1 cellular context compared by ENCODE assay signal in genomic region chr22:22297790-22298653, GRCh38.
TF ChIP-seq lines count a peak whose summit lies in the region.

No MANE protein-coding gene starts in this region.

TF ChIP-seq in K562, 482 proteins besides CTCF, POLR2A, EP300 and RAD21 (continued from another document and continues in another):
- peak; percentile 92 for TF ChIP-seq ARID4B (CRISPR knock-in tag; IDR thresholded peaks at IDR 0.05)
- TF ChIP-seq ZFP30 (CRISPR knock-in tag; IDR thresholded peaks at IDR 0.05; ENCODE audit: borderline replicate concordance), result 0 out of 2 replicates have a peak, but pooled peaks have one; percentile 4
- TF ChIP-seq FIP1L1 (IDR thresholded peaks at IDR 0.05; ENCODE audit: low read depth, low read length, poor library complexity, severe bottlenecking), result peak; percentile 37
- peak; percentile 100 for TF ChIP-seq CXXC5 (CRISPR knock-in tag; IDR thresholded peaks at IDR 0.05)
- 0 out of 2 replicates have a peak, but pooled peaks have one; percentile 47 for TF ChIP-seq SLC30A9 (CRISPR knock-in tag; IDR thresholded peaks at IDR 0.05)
- TF ChIP-seq ZNF780A (CRISPR knock-in tag; IDR thresholded peaks at IDR 0.05), result 0 out of 2 replicates have a peak, but pooled peaks have one; percentile 12
- TF ChIP-seq ATF7 (IDR thresholded peaks at IDR 0.05), result peak; percentile 80
- peak; percentile 61; the same call in 1 of the 2 replicates for TF ChIP-seq KLF1 (tag; IDR thresholded peaks at IDR 0.05)
- TF ChIP-seq BCOR (IDR thresholded peaks at IDR 0.05), result peak; percentile 75
- TF ChIP-seq ZNF76 (CRISPR knock-in tag; IDR thresholded peaks at IDR 0.05; ENCODE audit: borderline replicate concordance), result peak; percentile 46; the same call in 1 of the 2 replicates
- peak; percentile 98 for TF ChIP-seq HDAC2 (IDR thresholded peaks at IDR 0.05)
- peak; percentile 42; the same call in 1 of the 2 replicates for TF ChIP-seq ZNF79 (CRISPR knock-in tag; IDR thresholded peaks at IDR 0.05; ENCODE audit: low read depth)
- peak; percentile 88 for TF ChIP-seq RB1 (IDR thresholded peaks at IDR 0.05; ENCODE audit: low read depth)
- peak; percentile 30; the same call in 1 of the 2 replicates for TF ChIP-seq ERF (CRISPR knock-in tag; IDR thresholded peaks at IDR 0.05)
- peak in 1 of 2 experiments; percentile 59; a peak in 1 of 4 replicates for TF ChIP-seq NONO (IDR thresholded peaks at IDR 0.05; ENCODE audit: low read depth in 2 of 2, low read length in 1 of 2)
- peak in 2 of 3 experiments; percentile 75 to 93; a peak in 4 of 6 replicates for TF ChIP-seq ZBTB11 (CRISPR knock-in tag; IDR thresholded peaks at IDR 0.05)
- TF ChIP-seq HDAC1 (IDR thresholded peaks at IDR 0.05), result peak in 1 of 2 experiments; percentile 74; a peak in 2 of 4 replicates
- peak; percentile 22 to 62; a peak in 2 of 4 replicates for TF ChIP-seq RCOR1 (IDR thresholded peaks at IDR 0.05; ENCODE audit: borderline replicate concordance in 1 of 2, low read depth in 2 of 2, low read length in 2 of 2)
- peak; percentile 34; the same call in 1 of the 2 replicates for TF ChIP-seq NBN (IDR thresholded peaks at IDR 0.05; ENCODE audit: low read depth)
- peak; percentile 47 for TF ChIP-seq RBBP5 (IDR thresholded peaks at IDR 0.05; ENCODE audit: borderline replicate concordance, insufficient read depth, low read length, poor library complexity, severe bottlenecking)
- TF ChIP-seq UBTF (IDR thresholded peaks at IDR 0.05; ENCODE audit: borderline replicate concordance in 1 of 2, low read depth in 2 of 2, low read length in 2 of 2), result 0 out of 4 replicates have a peak, but pooled peaks of 1 of the 2 experiments have one; percentile 31
- peak; percentile 65; the same call in 1 of the 2 replicates for TF ChIP-seq ZNF764 (CRISPR knock-in tag; IDR thresholded peaks at IDR 0.05; ENCODE audit: low read depth)
- 0 out of 2 replicates have a peak, but pooled peaks have one; percentile 67 for TF ChIP-seq ZNF41 (CRISPR knock-in tag; conservative IDR thresholded peaks at IDR 0.05)
- peak; percentile 54 for TF ChIP-seq ESRRA (IDR thresholded peaks at IDR 0.05; ENCODE audit: borderline replicate concordance, low read depth)
- TF ChIP-seq CTBP1 (IDR thresholded peaks at IDR 0.05; ENCODE audit: borderline replicate concordance), result peak; percentile 100
- peak; percentile 80; the same call in 1 of the 2 replicates for TF ChIP-seq HMGXB4 (CRISPR knock-in tag; IDR thresholded peaks at IDR 0.05)
- peak; percentile 91 for TF ChIP-seq NFIC (IDR thresholded peaks at IDR 0.05)
- TF ChIP-seq DEAF1 (CRISPR knock-in tag; IDR thresholded peaks at IDR 0.05), result peak; percentile 76
- peak; percentile 58; the same call in 1 of the 2 replicates for TF ChIP-seq FOXP1 (CRISPR knock-in tag; IDR thresholded peaks at IDR 0.05)
- peak; percentile 67; the same call in 1 of the 2 replicates for TF ChIP-seq ZBTB2 (IDR thresholded peaks at IDR 0.05)
- TF ChIP-seq THRB (CRISPR knock-in tag; conservative IDR thresholded peaks at IDR 0.05), result 0 out of 2 replicates have a peak, but pooled peaks have one; percentile 20
